Comparison of ENCODE assay signal across 14 cellular contexts in genomic region chr10:100004805-100005510, GRCh38. TPM values are rescaled to one million over a fixed set of nuclear protein-coding genes. Genes with fewer than 3 reads are reported as not detected.
DNase-seq lines count a peak whose midpoint lies in the region; ATAC-seq and TF ChIP-seq lines count a peak whose summit lies in the region.
"Had no signal": no experiment of that assay in that cellular context is flagged by ENCODE, and none has a peak within 500 bp of the region (broad histone marks: within the 10 kb centered on the region; RNA-seq: fewer than 3 reads in every experiment).

No MANE protein-coding gene starts in this region.

- H3K9me3 ChIP-seq in AG04450 (ENCODE audit: control insufficient read depth, insufficient read depth, low read length) (no peaks in the 10 kb centered on the region; the same call in 1 of the 2 replicates), PC-9 (ENCODE audit: insufficient read depth, low read depth) (no peaks in the 10 kb centered on the region), osteoblast (ENCODE audit: low read depth, low read length) (no peaks in the 10 kb centered on the region), SJCRH30 (replicated peaks) (no peaks in the 10 kb centered on the region)
- H3K9me3 ChIP-seq: BE2C had no signal

- H3K36me3 Mint-ChIP-seq in endothelial cell (ENCODE audit: low read depth, unreplicated experiment) (no peaks in the 10 kb centered on the region), T-cell (peaks cover 1% of the 10 kb centered on the region)
- no peaks in the 10 kb centered on the region for H3K36me3 Mint-ChIP-seq in activated CD8-positive, alpha-beta T cell treated with anti-CD3 and anti-CD28 coated beads for 36 hours (ENCODE audit: low read depth)

- CTCF ChIA-PET in AG04450 (lab: Charles Lee), result interaction anchor here (0.6 to 3.2 kb wide), 4 partner anchors 41 to 159 kb away, joined by 3 to 16 read pairs (median 8); no protein-coding TSS in a partner anchor
- CTCF ChIA-PET in PC-9 (lab: Charles Lee), result interaction anchor here (0.6 to 1.5 kb wide), 2 partner anchors 39 to 97 kb away, joined by 4 to 5 read pairs; no protein-coding TSS in a partner anchor
- CTCF ChIA-PET in T-cell (lab: Charles Lee), result interaction anchor here in 1 of 2 donors (0.6 kb wide), 1 partner anchor 25 kb away, joined by 4 read pairs; no protein-coding TSS in a partner anchor
- CTCF ChIA-PET in activated CD8-positive, alpha-beta T cell treated with anti-CD3 and anti-CD28 coated beads for 36 hours (lab: Charles Lee), result interaction anchor here (1.3 to 6.4 kb wide), 4 partner anchors 8 to 43 kb away, joined by 4 to 83 read pairs (median 5); no protein-coding TSS in a partner anchor

- DNase-seq in AG04450 (ENCODE audit: low read depth, low spot score) (no peak), PC-9 (no peak), endothelial cell (ENCODE audit: low spot score) (no peak), osteoblast (ENCODE audit: insufficient read length, low spot score, missing footprints) (no peak), T-cell (no peak), SJCRH30 (no peak), mucosa of gallbladder (ENCODE audit: low spot score) (no peak)
- no peak for DNase-seq in activated CD8-positive, alpha-beta T cell treated with anti-CD3 and anti-CD28 coated beads for 36 hours
- DNase-seq: activated CD4-positive, alpha-beta T cell treated with anti-CD3 and anti-CD28 coated beads for 4 hours; BE2C; DND-41; effector memory CD4-positive, alpha-beta T cell; NCI-H2171; T-helper 17 cell had no signal

- ATAC-seq in T-cell (replicated peaks in 1 of 4), result no peak
- no peak for ATAC-seq in activated CD8-positive, alpha-beta T cell treated with anti-CD3 and anti-CD28 coated beads for 36 hours
- ATAC-seq: T-helper 17 cell had no signal

- H3K27me3 Mint-ChIP-seq in endothelial cell (ENCODE audit: unreplicated experiment), result peaks cover 3% of the 10 kb centered on the region
- H3K27me3 Mint-ChIP-seq in T-cell, result peaks cover 0 to 1% of the 10 kb centered on the region in 2 donors
- H3K27me3 Mint-ChIP-seq in activated CD8-positive, alpha-beta T cell treated with anti-CD3 and anti-CD28 coated beads for 36 hours, result no peaks in the 10 kb centered on the region

- H3K27ac ChIP-seq in AG04450 (ENCODE audit: low read depth, low read length) (peak overlapping the region; percentile 41), PC-9 (peak overlapping the region; percentile 93), osteoblast (ENCODE audit: low read depth, low read length) (peak overlapping the region; percentile 92), SJCRH30 (no peak overlapping the region)

- H3K27ac Mint-ChIP-seq in endothelial cell (ENCODE audit: unreplicated experiment), result peak overlapping the region; percentile 17
- H3K27ac Mint-ChIP-seq in T-cell, result no peak overlapping the region
- H3K27ac Mint-ChIP-seq in activated CD8-positive, alpha-beta T cell treated with anti-CD3 and anti-CD28 coated beads for 36 hours, result no peak overlapping the region
- H3K27ac Mint-ChIP-seq: T-helper 17 cell had no signal

- intact Hi-C loops in PC-9 (cut with micrococcal nuclease; ENCODE audit: unreplicated experiment), result loop anchor here (5.0 kb wide), 1 partner anchor 38 kb away; no protein-coding TSS in a partner anchor
- intact Hi-C loops in activated CD8-positive, alpha-beta T cell treated with anti-CD3 and anti-CD28 coated beads for 36 hours (cut with micrococcal nuclease), result no loop called here

- BruUV-seq in PC-9 (replicated peaks; lab: Mats Ljungman, UMichigan), result no TSS peak

- no peaks in the 10 kb centered on the region for H3K9me2 ChIP-seq in PC-9 (ENCODE audit: insufficient read depth)

- H3K27me3 ChIP-seq in AG04450 (ENCODE audit: control insufficient read depth, insufficient read depth, low read length) (no peaks in the 10 kb centered on the region), PC-9 (ENCODE audit: insufficient read depth, low read depth) (no peaks in the 10 kb centered on the region), osteoblast (ENCODE audit: insufficient read depth, low read length) (no peaks in the 10 kb centered on the region), SJCRH30 (no peaks in the 10 kb centered on the region)
- H3K27me3 ChIP-seq: BE2C had no signal

- H3K4me1 ChIP-seq in PC-9 (replicated peaks; ENCODE audit: insufficient read depth), result peaks cover 40% of the 10 kb centered on the region
- H3K4me1 ChIP-seq in osteoblast (ENCODE audit: insufficient read depth, low read length), result peaks cover 43% of the 10 kb centered on the region
- H3K4me1 ChIP-seq in SJCRH30, result peaks cover 7% of the 10 kb centered on the region

- H3K4me3 Mint-ChIP-seq in endothelial cell (ENCODE audit: unreplicated experiment), result no peak overlapping the region
- H3K4me3 Mint-ChIP-seq in T-cell, result no peak overlapping the region
- no peak overlapping the region for H3K4me3 Mint-ChIP-seq in activated CD8-positive, alpha-beta T cell treated with anti-CD3 and anti-CD28 coated beads for 36 hours
- H3K4me3 Mint-ChIP-seq: T-helper 17 cell had no signal

- H3K4me3 ChIP-seq in AG04450 (ENCODE audit: low read depth, low read length) (peak overlapping the region; percentile 14; the same call in 1 of the 2 replicates), PC-9 (peak overlapping the region; percentile 38; the same call in 1 of the 2 replicates), osteoblast (ENCODE audit: insufficient read depth, low read length) (peak overlapping the region; percentile 1), SJCRH30 (no peak overlapping the region)

- TF ChIP-seq CTCF in AG04450 (IDR thresholded peaks at IDR 0.05; ENCODE audit: low read depth, low read length) (no peak), PC-9 (conservative IDR thresholded peaks at IDR 0.05) (no peak), endothelial cell (IDR thresholded peaks at IDR 0.05; ENCODE audit: unreplicated experiment) (no peak), osteoblast (IDR thresholded peaks at IDR 0.05; ENCODE audit: extremely low read depth, low read depth, low read length) (no peak)
- TF ChIP-seq CTCF in activated CD8-positive, alpha-beta T cell treated with anti-CD3 and anti-CD28 coated beads for 36 hours (IDR thresholded peaks at IDR 0.05), result no peak

- POLR2A ChIA-PET in AG04450 (lab: Yijun Ruan, JAX) (interaction anchor here (1.3 to 1.6 kb wide), 4 partner anchors 11 to 99 kb away, joined by 4 to 10 read pairs (median 6); no protein-coding TSS in a partner anchor), PC-9 (lab: Charles Lee; ENCODE audit: unreplicated experiment) (no interaction called here), T-cell (lab: Charles Lee) (no interaction called here)
- POLR2A ChIA-PET in activated CD8-positive, alpha-beta T cell treated with anti-CD3 and anti-CD28 coated beads for 36 hours (lab: Charles Lee), result interaction anchor here (1.4 kb wide), 1 partner anchor 9 kb away, joined by 3 read pairs; no protein-coding TSS in a partner anchor

- H2AFZ ChIP-seq in PC-9, result no peak overlapping the region
- no peak overlapping the region for H2AFZ ChIP-seq in osteoblast (ENCODE audit: low read length)

- H3K9me3 Mint-ChIP-seq in endothelial cell (ENCODE audit: unreplicated experiment), result no peaks in the 10 kb centered on the region
- H3K9me3 Mint-ChIP-seq in T-cell, result no peaks in the 10 kb centered on the region
- H3K9me3 Mint-ChIP-seq in activated CD8-positive, alpha-beta T cell treated with anti-CD3 and anti-CD28 coated beads for 36 hours, result no peaks in the 10 kb centered on the region

- H3K4me1 Mint-ChIP-seq in endothelial cell (ENCODE audit: unreplicated experiment), result peaks cover 36% of the 10 kb centered on the region
- peaks cover 26 to 43% (median 36%) of the 10 kb centered on the region in 3 donors for H3K4me1 Mint-ChIP-seq in T-cell
- peaks cover 38% of the 10 kb centered on the region for H3K4me1 Mint-ChIP-seq in activated CD8-positive, alpha-beta T cell treated with anti-CD3 and anti-CD28 coated beads for 36 hours (ENCODE audit: low read depth)

- H3K36me3 ChIP-seq in PC-9 (ENCODE audit: low read depth) (0 out of 2 replicates have a peak, but pooled peaks cover 3% of the 10 kb centered on the region), osteoblast (ENCODE audit: insufficient read depth, low read length) (peaks cover 8% of the 10 kb centered on the region), SJCRH30 (no peaks in the 10 kb centered on the region)
- H3K36me3 ChIP-seq: BE2C had no signal

- H3F3A ChIP-seq in PC-9 (ENCODE audit: insufficient read depth, low read depth), result peaks cover 40% of the 10 kb centered on the region

- H3K4me2 ChIP-seq in PC-9 (peak overlapping the region; percentile 80), osteoblast (ENCODE audit: insufficient read depth, low read length) (peak overlapping the region; percentile 77)

- H3K79me2 ChIP-seq in PC-9 (ENCODE audit: low read depth) (peaks cover 79% of the 10 kb centered on the region), osteoblast (ENCODE audit: insufficient read depth, low read length) (peaks cover 84% of the 10 kb centered on the region)

- H4K20me1 ChIP-seq in PC-9 (ENCODE audit: insufficient read depth) (no peaks in the 10 kb centered on the region), osteoblast (ENCODE audit: insufficient read depth, low read length) (no peaks in the 10 kb centered on the region)

RNA-seq across cellular contexts. Expression of gene DNMBP, which starts 4.8 kb away (rescaled TPM):
- polyA plus RNA-seq in AG04450 (2011; rRNA removed), result 16.1 and 18.2 TPM in 2 replicates
- polyA minus RNA-seq in AG04450 (2011; rRNA and poly(A)+ RNA removed), result 21.2 and 24.0 TPM in 2 replicates
- total RNA-seq in PC-9 (2021), result 11.8 and 14.9 TPM in 2 replicates
- 21.8 TPM for total RNA-seq in endothelial cell (ENCODE audit: unreplicated experiment)
- total RNA-seq in osteoblast, result 13.0 and 15.9 TPM in 2 replicates
- total RNA-seq in T-cell, result 1 to 10 TPM; 4.4 to 5.8 (median 4.6) TPM
- total RNA-seq in activated CD8-positive, alpha-beta T cell treated with anti-CD3 and anti-CD28 coated beads for 36 hours, result 1 to 10 TPM; 2.6 to 2.9 TPM
- total RNA-seq in SJCRH30 (2014; rRNA removed; shearing (Covaris generic)), result 6.4 and 6.9 TPM in 2 replicates
- 31.8 TPM for total RNA-seq in mucosa of gallbladder

Comparison
In these comparisons a context has a peak if more than half of its experiments do, and no peak if none do; other contexts are left out.
1. POLR2A ChIA-PET loops: an anchor here in AG04450 (1.3 to 1.6 kb wide) and activated CD8-positive, alpha-beta T cell treated with anti-CD3 and anti-CD28 coated beads for 36 hours (1.4 kb wide); none called in PC-9 and T-cell.